In the genomic region with DNA sequence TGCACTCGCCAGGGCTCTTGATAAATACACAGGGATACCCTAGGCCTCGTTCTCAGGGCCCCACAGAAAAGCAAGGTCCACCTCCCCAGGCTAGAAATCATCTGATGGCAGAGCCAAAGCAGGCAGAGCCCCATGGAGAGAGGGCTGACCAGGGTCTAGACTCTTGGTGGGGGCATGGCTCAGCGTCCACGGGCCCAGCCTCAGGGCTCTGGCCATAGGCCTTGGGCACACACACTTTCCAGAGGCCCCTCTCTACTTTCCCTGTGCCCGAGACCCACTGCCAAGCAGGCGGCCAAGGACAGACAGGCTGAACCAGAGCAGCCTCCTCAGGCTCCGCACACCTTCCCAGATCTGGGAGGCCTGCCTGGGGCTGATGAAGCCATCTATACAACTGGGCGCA, we compare ENCODE assay signal across 17 cellular contexts.
DNase-seq lines count a peak whose midpoint lies in the region; ATAC-seq and TF ChIP-seq lines count a peak whose summit lies in the region.
"Had no signal": no experiment of that assay in that cellular context is flagged by ENCODE, and none has a peak within 500 bp of the region (broad histone marks: within the 10 kb centered on the region; RNA-seq: fewer than 3 reads in every experiment).

No MANE protein-coding gene starts in this region.

- peaks cover 92% of the 10 kb centered on the region for H3K4me1 Mint-ChIP-seq in CD4-positive, alpha-beta T cell (ENCODE audit: low read depth)

- no peak overlapping the region for H3K23ac ChIP-seq in neuronal stem cell (ENCODE audit: low read depth, low read length, poor library complexity)

- no peak overlapping the region for H3K14ac ChIP-seq in neuronal stem cell (ENCODE audit: low read length)

- no peaks in the 10 kb centered on the region for H3K27me3 ChIP-seq in BLaER1
- H3K27me3 ChIP-seq in CD4-positive, alpha-beta T cell (ENCODE audit: control insufficient read depth, insufficient read depth, low read length): no peaks in the 10 kb centered on the region
- H3K27me3 ChIP-seq in neuronal stem cell (ENCODE audit: control insufficient read depth in 3 of 3, insufficient read depth in 3 of 3, low read depth in 1 of 3, low read length in 3 of 3): no peaks in the 10 kb centered on the region
- H3K27me3 ChIP-seq: BE2C, pancreas had no signal

- H3K9ac ChIP-seq in BLaER1 (no peak overlapping the region), neuronal stem cell (ENCODE audit: low read depth, low read length, poor library complexity) (no peak overlapping the region)

- no peak overlapping the region for H3K4ac ChIP-seq in neuronal stem cell (ENCODE audit: low read length)

- H2AFZ ChIP-seq in neuronal stem cell (ENCODE audit: low read length): no peak overlapping the region

- POLR2A ChIA-PET in CD4-positive, alpha-beta T cell (lab: Charles Lee): interaction anchor here (0.6 to 2.2 kb wide), 23 partner anchors 9 to 130 kb away, joined by 3 to 24 read pairs (median 5); a partner anchor contains a TSS

- no peak overlapping the region for H2BK120ac ChIP-seq in neuronal stem cell (ENCODE audit: low read depth, low read length)

- WGBS in neuronal stem cell (ENCODE audit: extremely low coverage in 2 of 2, insufficient read length in 2 of 2, insufficient replicate concordance in 1 of 2), 2 donors: no CpG with 5 or more reads among the region's 8 CpGs

- H3K4me3 ChIP-seq in BLaER1 (no peak overlapping the region), neuronal stem cell (ENCODE audit: low read length in 2 of 2) (no peak overlapping the region)
- H3K4me3 ChIP-seq: coronary artery, pancreas, smooth muscle cell had no signal

- intact Hi-C loops in CD4-positive, alpha-beta T cell (cut with DNase I, micrococcal nuclease): loop anchor here (2.0 to 5.0 kb wide), 2 partner anchors 38 to 39 kb away; no protein-coding TSS in a partner anchor

- no peak overlapping the region for H4K8ac ChIP-seq in neuronal stem cell (ENCODE audit: low read depth, low read length)

- H3K4me3 Mint-ChIP-seq in CD4-positive, alpha-beta T cell: peak overlapping the region; percentile 63

- no peak for TF ChIP-seq CTCF in CD4-positive, alpha-beta T cell (IDR thresholded peaks at IDR 0.05)

- H3K36me3 ChIP-seq in BLaER1 (peaks cover 94% of the 10 kb centered on the region), neuronal stem cell (replicated peaks in 1 of 2; ENCODE audit: control insufficient read depth in 2 of 2, insufficient read depth in 2 of 2, low read length in 2 of 2) (peaks cover 13 to 67% of the 10 kb centered on the region in 2 donors)

- H4K91ac ChIP-seq in neuronal stem cell (ENCODE audit: low read depth, low read length, poor library complexity): no peak overlapping the region

- peak overlapping the region; percentile 5 for H2BK15ac ChIP-seq in neuronal stem cell (ENCODE audit: low read length)

- no peak for ATAC-seq in CD4-positive, alpha-beta T cell (ENCODE audit: poor library complexity)
- ATAC-seq in HG03378 (IDR thresholded peaks at IDR 0.05; ENCODE audit: unreplicated experiment): no peak
- ATAC-seq: pancreas had no signal

- H3K9me3 Mint-ChIP-seq in CD4-positive, alpha-beta T cell: no peaks in the 10 kb centered on the region
- H3K9me3 Mint-ChIP-seq: stimulated activated naive CD8-positive, alpha-beta T cell treated with anti-CD3 and anti-CD28 coated beads, Interleukin-15, Interleukin-2, amounts not matched to agents 100 ng/mL and 50 ng/mL, for 24 hours had no signal

- no peak overlapping the region for H3K18ac ChIP-seq in neuronal stem cell (ENCODE audit: low read length)

- H2BK12ac ChIP-seq in neuronal stem cell (ENCODE audit: low read length): no peak overlapping the region

- peaks cover 91% of the 10 kb centered on the region for H4K20me1 ChIP-seq in BLaER1

- H3K9me3 ChIP-seq in BLaER1 (no peaks in the 10 kb centered on the region), neuronal stem cell (replicated peaks in 1 of 2; ENCODE audit: control insufficient read depth in 2 of 2, insufficient read depth in 1 of 2, low read depth in 1 of 2, low read length in 2 of 2) (no peaks in the 10 kb centered on the region)
- no peaks in the 10 kb centered on the region for H3K9me3 ChIP-seq in CD4-positive, alpha-beta T cell (ENCODE audit: control insufficient read depth, low read length)
- H3K9me3 ChIP-seq: BE2C, pancreas had no signal

- DNase-seq in CD4-positive, alpha-beta T cell: no peak
- DNase-seq in caudate nucleus (lab: John Stamatoyannopoulos, UW) (no peak), neuronal stem cell (ENCODE audit: low spot score) (no peak), hippocampal formation (lab: John Stamatoyannopoulos, UW) (no peak), NCI-H1436 treated with DMSO at 0.1 percent for 48 hours (lab: John Stamatoyannopoulos, UW) (no peak)
- DNase-seq: anterior cingulate cortex, BE2C, EL, glutamatergic neuron, NCI-H146, NCI-H446 treated with DMSO at 0.1 percent for 48 hours had no signal

- no peaks in the 10 kb centered on the region for H3K27me3 Mint-ChIP-seq in CD4-positive, alpha-beta T cell
- H3K27me3 Mint-ChIP-seq: stimulated activated naive CD8-positive, alpha-beta T cell treated with anti-CD3 and anti-CD28 coated beads, Interleukin-15, Interleukin-2, amounts not matched to agents 100 ng/mL and 50 ng/mL, for 24 hours had no signal

- H2BK5ac ChIP-seq in neuronal stem cell (ENCODE audit: low read length): no peak overlapping the region

- H2AK5ac ChIP-seq in neuronal stem cell (ENCODE audit: low read depth, low read length): no peak overlapping the region

- H3K36me3 Mint-ChIP-seq in CD4-positive, alpha-beta T cell (ENCODE audit: low read depth): peaks cover 50% of the 10 kb centered on the region

- H3K27ac ChIP-seq in BLaER1 (0 out of 2 replicates have a peak overlapping the region, but pooled peaks have one; percentile 35), caudate nucleus (ENCODE audit: low read depth, low read length) (peak overlapping the region; percentile 96), neuronal stem cell (replicated peaks; ENCODE audit: low read length) (no peak overlapping the region)
- peak overlapping the region; percentile 29 for H3K27ac ChIP-seq in CD4-positive, alpha-beta T cell (ENCODE audit: low read depth, low read length)

- peak overlapping the region; percentile 44 for H3K4me2 ChIP-seq in BLaER1
- no peak overlapping the region for H3K4me2 ChIP-seq in neuronal stem cell (ENCODE audit: insufficient read depth, low read length, poor library complexity, severe bottlenecking)
- H3K4me2 ChIP-seq: smooth muscle cell had no signal

- peaks cover 69% of the 10 kb centered on the region for H3K4me1 ChIP-seq in BLaER1
- peaks cover 14% of the 10 kb centered on the region in 2 donors for H3K4me1 ChIP-seq in neuronal stem cell (ENCODE audit: control insufficient read depth in 2 of 2, insufficient read depth in 1 of 2, low read depth in 1 of 2, low read length in 2 of 2)

- H3K27ac Mint-ChIP-seq in CD4-positive, alpha-beta T cell: peak overlapping the region; percentile 87

- H3K79me1 ChIP-seq in neuronal stem cell (ENCODE audit: low read depth, low read length): peaks cover 8% of the 10 kb centered on the region

- CTCF ChIA-PET in CD4-positive, alpha-beta T cell (lab: Charles Lee): interaction anchor here (1.0 to 2.5 kb wide), 8 partner anchors 10 to 66 kb away, joined by 3 to 9 read pairs (median 6); no protein-coding TSS in a partner anchor
